In the genomic region with DNA sequence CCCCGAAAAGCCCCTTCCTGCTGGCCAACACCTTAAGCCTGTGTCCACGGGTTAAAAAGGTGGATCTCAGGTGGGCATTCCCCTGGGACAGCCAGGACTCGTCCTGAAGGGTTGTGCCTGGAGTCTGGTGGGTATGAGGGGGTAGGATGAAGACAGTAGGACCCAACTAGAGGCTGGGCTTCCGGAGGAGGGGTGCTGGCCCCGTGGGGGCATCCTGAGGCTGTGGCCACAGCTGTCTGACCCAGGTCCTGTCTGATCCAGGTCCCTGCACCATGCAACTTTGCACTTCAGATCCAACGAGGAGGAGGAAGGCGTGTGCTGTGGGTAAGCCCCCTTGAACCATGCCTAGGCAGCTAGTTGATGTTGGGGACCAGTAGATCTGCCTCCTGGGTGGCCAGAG, we compare ENCODE assay signal across 19 cellular contexts.
"Had no signal": no experiment of that assay in that cellular context is flagged by ENCODE, and none has a peak within 500 bp of the region (broad histone marks: within the 10 kb centered on the region; RNA-seq: fewer than 3 reads in every experiment).

No MANE protein-coding gene starts in this region.

- DNase-seq: activated CD4-positive, alpha-beta T cell treated with anti-CD3 and anti-CD28 coated beads for 4 hours; activated naive CD8-positive, alpha-beta T cell treated with anti-CD3 and anti-CD28 coated beads, Interleukin-2, amount 10 ng/mL, durations not matched to agents 7 days and 5 days; activated T-cell treated with anti-CD3 and anti-CD28 coated beads, Interleukin-2, amount 50 U/mL, for 4 hours; amygdala; cerebellar nuclear complex; cortex of kidney; heart left ventricle; kidney; lower lobe of right lung; naive B cell; small intestine; stimulated activated naive CD4-positive, alpha-beta T cell treated with Interleukin-2 at 50 U/mL for 16 hours; T-helper 1 cell had no signal

- H3K36me3 ChIP-seq: thoracic aorta had no signal

- ATAC-seq: activated T-cell treated with anti-CD3 and anti-CD28 coated beads, Interleukin-2, amount 50 U/mL, for 4 hours; heart left ventricle; sciatic nerve had no signal

- H3K27ac ChIP-seq: heart left ventricle, lower lobe of right lung, thoracic aorta, vagina had no signal

- H3K27ac Mint-ChIP-seq: activated naive CD8-positive, alpha-beta T cell treated with anti-CD3 and anti-CD28 coated beads, Interleukin-2, amount 10 ng/mL, durations not matched to agents 7 days and 5 days; naive B cell; type B pancreatic cell had no signal

- H3K4me1 Mint-ChIP-seq: neural crest cell had no signal

- H3K27me3 Mint-ChIP-seq: activated naive CD8-positive, alpha-beta T cell treated with anti-CD3 and anti-CD28 coated beads, Interleukin-2, amount 10 ng/mL, durations not matched to agents 7 days and 5 days; naive B cell had no signal

- H3K4me3 ChIP-seq: heart left ventricle, lower lobe of right lung, thoracic aorta, vagina had no signal

- H3K4me3 Mint-ChIP-seq: activated naive CD8-positive, alpha-beta T cell treated with anti-CD3 and anti-CD28 coated beads, Interleukin-2, amount 10 ng/mL, durations not matched to agents 7 days and 5 days; activated T-cell treated with anti-CD3 and anti-CD28 coated beads, Interleukin-2, amount 50 U/mL, for 4 hours; naive B cell; neural crest cell; type B pancreatic cell had no signal

- H3K36me3 Mint-ChIP-seq: type B pancreatic cell had no signal

- H3K4me1 ChIP-seq: heart left ventricle, lower lobe of right lung, vagina had no signal

- H3K9me3 Mint-ChIP-seq: activated naive CD8-positive, alpha-beta T cell treated with anti-CD3 and anti-CD28 coated beads, Interleukin-2, amount 10 ng/mL, durations not matched to agents 7 days and 5 days; activated T-cell treated with anti-CD3 and anti-CD28 coated beads, Interleukin-2, amount 50 U/mL, for 4 hours; naive B cell; neural crest cell; type B pancreatic cell had no signal

- H3K9me3 ChIP-seq: heart left ventricle, lower lobe of right lung, thoracic aorta, vagina had no signal

- FAIRE-seq: kidney, small intestine, TTC549 had no signal

- H3K27me3 ChIP-seq: heart left ventricle, vagina had no signal
